Comparison of ENCODE assay signal across 20 cellular contexts in genomic region chr22:29116397-29117123, GRCh38. TPM values are rescaled to one million over a fixed set of nuclear protein-coding genes. Genes with fewer than 3 reads are reported as not detected.
DNase-seq lines count a peak whose midpoint lies in the region; ATAC-seq and TF ChIP-seq lines count a peak whose summit lies in the region.
"Had no signal": no experiment of that assay in that cellular context is flagged by ENCODE, and none has a peak within 500 bp of the region (broad histone marks: within the 10 kb centered on the region; RNA-seq: fewer than 3 reads in every experiment).

No MANE protein-coding gene starts in this region.

- no peak overlapping the region for H3K56ac ChIP-seq in H9 (ENCODE audit: insufficient read length, low read depth, low read length)

- peaks cover 11 to 14% of the 10 kb centered on the region in 2 experiments for H3K9me3 Mint-ChIP-seq in H9

- ATAC-seq in GM19467 (IDR thresholded peaks at IDR 0.05; ENCODE audit: unreplicated experiment) = no peak
- ATAC-seq: gastrocnemius medialis, GM23338 had no signal

- H2BK20ac ChIP-seq in H9 (ENCODE audit: low read depth, low read length, poor library complexity, severe bottlenecking) = no peak overlapping the region

- no peak overlapping the region for H4K91ac ChIP-seq in H9 (ENCODE audit: insufficient read length, low read depth, low read length)

- H2AK5ac ChIP-seq in H9 (ENCODE audit: insufficient read length, low read length) = no peak overlapping the region

- no peak overlapping the region for H4K5ac ChIP-seq in H9 (ENCODE audit: insufficient read length, low read depth, low read length)

- H3K36me3 Mint-ChIP-seq in H9 (ENCODE audit: insufficient read depth in 1 of 3, low read depth in 3 of 3) = peaks cover 5 to 6% (median 5%) of the 10 kb centered on the region in 3 experiments; a peak in 6 of 7 replicates

- no peak overlapping the region for H3K14ac ChIP-seq in H9 (ENCODE audit: insufficient read depth, low read length)

- H3K79me1 ChIP-seq in H9 (ENCODE audit: insufficient read depth, low read depth, low read length, poor library complexity, severe bottlenecking) = no peaks in the 10 kb centered on the region

- no peak overlapping the region for H3K4me3 Mint-ChIP-seq in H9
- H3K4me3 Mint-ChIP-seq: GM23338, memory B cell had no signal

- no peak overlapping the region for H2BK12ac ChIP-seq in H9 (ENCODE audit: insufficient read length, low read depth, low read length)

- TF ChIP-seq CTCF in AG04450 (IDR thresholded peaks at IDR 0.05; ENCODE audit: low read depth, low read length) (no peak), H9 (conservative IDR thresholded peaks at IDR 0.05) (no peak), fibroblast of villous mesenchyme (IDR thresholded peaks at IDR 0.05; ENCODE audit: insufficient read depth, low read depth, low read length) (no peak)

- 0 out of 2 replicates have a peak overlapping the region, but pooled peaks have one; percentile 13 for H2BK15ac ChIP-seq in H9 (ENCODE audit: low read depth, low read length)

- H3K27ac Mint-ChIP-seq in H9 = no peak overlapping the region
- H3K27ac Mint-ChIP-seq: GM23338, memory B cell had no signal

- CTCF ChIA-PET in AG04450 (lab: Charles Lee) = interaction anchor here (0.8 to 1.6 kb wide), 3 partner anchors 13 to 38 kb away, joined by 3 to 11 read pairs (median 4); no protein-coding TSS in a partner anchor

- DNase-seq in AG04450 (ENCODE audit: low read depth, low spot score) = peak; percentile 83
- DNase-seq in H9 = no peak
- DNase-seq in RPMI7951 (ENCODE audit: low read depth) = peak; percentile 20
- peak; percentile 83 for DNase-seq in fibroblast of villous mesenchyme (ENCODE audit: low read depth)
- DNase-seq in CD1c-positive myeloid dendritic cell (ENCODE audit: extremely low spot score) = no peak
- DNase-seq in D341Med (ENCODE audit: low spot score) = no peak
- DNase-seq: activated gamma-delta T cell; central memory CD4-positive, alpha-beta T cell; DND-41; gastrocnemius medialis; NCI-H2081; NCI-H446 treated with DMSO at 0.1 percent for 48 hours; stimulated activated CD4-positive, alpha-beta T cell treated with anti-CD3 and anti-CD28 coated beads, Interleukin-2, amount 100 ng/mL, for 24 hours; stimulated activated naive CD4-positive, alpha-beta T cell treated with Interleukin-2 at 50 U/mL for 16 hours; SW 1271; tibial artery had no signal

- no peak overlapping the region for H4K8ac ChIP-seq in H9 (replicated peaks; ENCODE audit: insufficient read length, low read depth, low read length)

- H3K4ac ChIP-seq in H9 (ENCODE audit: low read depth, low read length) = no peak overlapping the region

- WGBS in H9 (ENCODE audit: extremely low coverage, insufficient read length, low lambda C conversion rate) = no CpG with 5 or more reads among the region's 3 CpGs

- no peak overlapping the region for H3T11ph ChIP-seq in H9 (ENCODE audit: low read length)

- no peaks in the 10 kb centered on the region for H3K79me2 ChIP-seq in H9 (ENCODE audit: insufficient read depth, low read length)

- H2AFZ ChIP-seq in H9 (ENCODE audit: low read length) = no peak overlapping the region
- H2AFZ ChIP-seq: GM23338 had no signal

- no peak overlapping the region for H3K23ac ChIP-seq in H9 (ENCODE audit: insufficient read length, low read depth, low read length)

- H3K4me1 Mint-ChIP-seq in H9 = peaks cover 5 to 8% of the 10 kb centered on the region in 2 experiments

- H3K9me3 ChIP-seq in AG04450 (ENCODE audit: control insufficient read depth, insufficient read depth, low read length) (peaks cover 10% of the 10 kb centered on the region; the same call in 1 of the 2 replicates), H9 (ENCODE audit: control insufficient read depth, low read depth, low read length) (peaks cover 6% of the 10 kb centered on the region)
- H3K9me3 ChIP-seq: gastrocnemius medialis, tibial artery had no signal

- no peak overlapping the region for H2BK5ac ChIP-seq in H9 (ENCODE audit: insufficient read length, low read length)

- H2BK120ac ChIP-seq in H9 (ENCODE audit: low read depth, low read length, poor library complexity, severe bottlenecking) = no peak overlapping the region

- H4K20me1 ChIP-seq in H9 (ENCODE audit: control insufficient read depth, insufficient read depth, insufficient read length) = no peaks in the 10 kb centered on the region

- H3K27me3 Mint-ChIP-seq in H9 (ENCODE audit: low read depth) = peaks cover 4% of the 10 kb centered on the region

- H3K23me2 ChIP-seq in H9 (ENCODE audit: insufficient read length, low read depth, low read length, poor library complexity, severe bottlenecking) = no peaks in the 10 kb centered on the region

- no peaks in the 10 kb centered on the region for H3K4me1 ChIP-seq in H9 (ENCODE audit: insufficient read depth, low read length)
- H3K4me1 ChIP-seq: gastrocnemius medialis, tibial artery had no signal

- no peak overlapping the region for H3K18ac ChIP-seq in H9 (ENCODE audit: insufficient read length, low read depth, low read length)

- POLR2A ChIA-PET in AG04450 (lab: Yijun Ruan, JAX) = interaction anchor here (0.8 to 1.5 kb wide), 8 partner anchors 8 to 287 kb away, joined by 3 to 6 read pairs (median 3); no protein-coding TSS in a partner anchor

- H3K27me3 ChIP-seq in AG04450 (ENCODE audit: control insufficient read depth, insufficient read depth, low read length) = no peaks in the 10 kb centered on the region
- no peaks in the 10 kb centered on the region for H3K27me3 ChIP-seq in H9 (ENCODE audit: insufficient read depth, low read length)
- H3K27me3 ChIP-seq: gastrocnemius medialis, tibial artery had no signal

- no peak overlapping the region for H3K4me2 ChIP-seq in H9 (ENCODE audit: insufficient read depth, insufficient read length, low read length)
- H3K4me2 ChIP-seq: GM23338 had no signal

- H3K9ac ChIP-seq in H9 (ENCODE audit: extremely low read depth, insufficient read length, low read length) = no peak overlapping the region

- H3K27ac ChIP-seq in AG04450 (ENCODE audit: low read depth, low read length) = peak overlapping the region; percentile 62
- no peak overlapping the region for H3K27ac ChIP-seq in H9 (ENCODE audit: insufficient read length, low read depth, low read length)
- H3K27ac ChIP-seq: gastrocnemius medialis, tibial artery had no signal

- H3K4me3 ChIP-seq in AG04450 (ENCODE audit: low read depth, low read length) (no peak overlapping the region), fibroblast of villous mesenchyme (ENCODE audit: low read depth, low read length) (no peak overlapping the region)
- H3K4me3 ChIP-seq: gastrocnemius medialis, GM23338, tibial artery had no signal

RNA-seq across cellular contexts. Expression of gene KREMEN1, which starts 43.7 kb away (rescaled TPM):
- polyA plus RNA-seq in AG04450 (2011; rRNA removed) = 5.9 and 7.5 TPM in 2 replicates
- 7.6 and 9.4 TPM in 2 replicates for polyA minus RNA-seq in AG04450 (2011; rRNA and poly(A)+ RNA removed)
- total RNA-seq in H9 (2021) = 2.4 and 2.6 TPM in 2 replicates
- 6.1 and 6.2 TPM in 2 replicates for total RNA-seq in RPMI7951 (2014; rRNA removed; shearing (Covaris generic))
- total RNA-seq in fibroblast of villous mesenchyme = 2.6 and 3.2 TPM in 2 replicates

RNA-seq across cellular contexts. Expression of gene C22orf31, which starts 54.9 kb away (rescaled TPM):
- polyA plus RNA-seq in AG04450 (2011; rRNA removed) = 0.11 and 0.12 TPM in 2 replicates
- polyA minus RNA-seq in AG04450 (2011; rRNA and poly(A)+ RNA removed) = not detected in 2 replicates
- total RNA-seq in H9 (2021) = not detected in 2 replicates
- not detected in 2 replicates for total RNA-seq in RPMI7951 (2014; rRNA removed; shearing (Covaris generic))
- not detected in 2 replicates for total RNA-seq in fibroblast of villous mesenchyme
- total RNA-seq: gastrocnemius medialis, GM23338, osteocyte had no signal

Comparison
In these comparisons a context has a peak if more than half of its experiments do, and no peak if none do; other contexts are left out.
1. DNase-seq: peak in AG04450 (single experiment), RPMI7951 (single experiment) and fibroblast of villous mesenchyme (single experiment); none in H9 (single experiment), CD1c-positive myeloid dendritic cell (single experiment) and D341Med (single experiment).